In genomic region chr15:67506775-67507747, GRCh38 we compare ENCODE assay signal across 1 cellular context.
TF ChIP-seq lines count a peak whose summit lies in the region.

No MANE protein-coding gene starts in this region.

TF ChIP-seq in GM23338, 12 proteins besides CTCF, POLR2A, EP300 and RAD21 (continued from another document):
- no peak for TF ChIP-seq ZNF462 (CRISPR knock-in tag; IDR thresholded peaks at IDR 0.05)
